1 cellular context compared by ENCODE assay signal in the genomic region with DNA sequence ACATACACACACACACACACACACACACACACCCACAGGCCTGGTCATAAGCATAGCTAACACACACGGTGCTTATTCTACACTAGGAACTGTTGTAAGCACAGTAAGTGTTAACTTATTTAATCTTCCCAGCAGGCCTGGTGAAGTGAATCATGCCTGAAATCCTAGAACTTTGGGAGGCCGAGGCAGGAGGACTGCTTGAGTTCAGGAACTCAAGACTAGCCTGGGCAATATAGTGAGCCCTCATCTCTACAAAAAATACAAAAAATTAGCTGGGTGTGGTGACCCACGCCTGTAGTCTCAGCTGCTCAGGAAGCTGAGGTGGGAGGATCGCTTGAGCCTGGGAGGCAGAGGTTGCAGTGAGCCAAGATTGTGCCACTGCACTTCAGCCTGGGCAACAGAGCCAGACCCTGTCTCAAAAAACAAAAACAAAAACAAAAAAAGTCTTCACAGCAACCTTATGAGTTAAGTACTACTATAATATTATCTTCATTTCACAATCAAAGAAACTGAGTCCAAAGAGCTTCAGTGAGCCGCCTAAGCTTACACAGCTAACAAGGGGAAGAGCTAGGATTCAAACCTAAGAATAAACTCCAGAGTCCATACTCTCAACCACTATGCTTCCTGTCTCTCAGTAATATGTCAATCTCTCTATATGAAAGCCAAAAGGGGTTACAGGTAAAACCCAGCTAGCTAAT.
TF ChIP-seq lines count a peak whose summit lies in the region.

No MANE protein-coding gene starts in this region.

TF ChIP-seq in K562, 482 proteins besides CTCF, POLR2A, EP300 and RAD21 (continued from another document):
- TF ChIP-seq DACH1 (IDR thresholded peaks at IDR 0.05; ENCODE audit: partially characterized antibody) (peak; percentile 25), EP400 (IDR thresholded peaks at IDR 0.05) (0 out of 2 replicates have a peak, but pooled peaks have one; percentile 2), ZNF436 (CRISPR knock-in tag; IDR thresholded peaks at IDR 0.05) (no peak), BCOR (IDR thresholded peaks at IDR 0.05) (peak; percentile 82), ARID1B (IDR thresholded peaks at IDR 0.05) (peak; percentile 23; the same call in 1 of the 2 replicates), SMARCA5 (IDR thresholded peaks at IDR 0.05) (0 out of 2 replicates have a peak, but pooled peaks have one; percentile 52), SP1 (CRISPR knock-in tag; IDR thresholded peaks at IDR 0.05) (no peak), FOSL1 (tag; conservative IDR thresholded peaks at IDR 0.05) (0 out of 2 replicates have a peak, but pooled peaks have one; percentile 18), JUND (IDR thresholded peaks at IDR 0.05; ENCODE audit: borderline replicate concordance, low read depth, low read length) (no peak), JUND (tag; IDR thresholded peaks at IDR 0.05; ENCODE audit: borderline replicate concordance, low read depth, low read length) (no peak), HDAC2 (IDR thresholded peaks at IDR 0.05) (0 out of 2 replicates have a peak, but pooled peaks have one; percentile 37), ZBTB17 (CRISPR knock-in tag; IDR thresholded peaks at IDR 0.05) (no peak), SRSF1 (IDR thresholded peaks at IDR 0.05; ENCODE audit: low read depth, low read length) (no peak), ZC3H8 (IDR thresholded peaks at IDR 0.05) (no peak), RBFOX2 (IDR thresholded peaks at IDR 0.05; ENCODE audit: low read depth, low read length) (0 out of 2 replicates have a peak, but pooled peaks have one; percentile 1)
- TF ChIP-seq, protein P1, sequence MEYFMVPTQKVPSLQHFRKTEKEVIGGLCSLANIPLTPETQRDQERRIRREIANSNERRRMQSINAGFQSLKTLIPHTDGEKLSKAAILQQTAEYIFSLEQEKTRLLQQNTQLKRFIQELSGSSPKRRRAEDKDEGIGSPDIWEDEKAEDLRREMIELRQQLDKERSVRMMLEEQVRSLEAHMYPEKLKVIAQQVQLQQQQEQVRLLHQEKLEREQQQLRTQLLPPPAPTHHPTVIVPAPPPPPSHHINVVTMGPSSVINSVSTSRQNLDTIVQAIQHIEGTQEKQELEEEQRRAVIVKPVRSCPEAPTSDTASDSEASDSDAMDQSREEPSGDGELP (CRISPR knock-in tag; IDR thresholded peaks at IDR 0.05; ENCODE audit: borderline replicate concordance): peak; percentile 25; the same call in 1 of the 2 replicates
- TF ChIP-seq, protein P2, sequence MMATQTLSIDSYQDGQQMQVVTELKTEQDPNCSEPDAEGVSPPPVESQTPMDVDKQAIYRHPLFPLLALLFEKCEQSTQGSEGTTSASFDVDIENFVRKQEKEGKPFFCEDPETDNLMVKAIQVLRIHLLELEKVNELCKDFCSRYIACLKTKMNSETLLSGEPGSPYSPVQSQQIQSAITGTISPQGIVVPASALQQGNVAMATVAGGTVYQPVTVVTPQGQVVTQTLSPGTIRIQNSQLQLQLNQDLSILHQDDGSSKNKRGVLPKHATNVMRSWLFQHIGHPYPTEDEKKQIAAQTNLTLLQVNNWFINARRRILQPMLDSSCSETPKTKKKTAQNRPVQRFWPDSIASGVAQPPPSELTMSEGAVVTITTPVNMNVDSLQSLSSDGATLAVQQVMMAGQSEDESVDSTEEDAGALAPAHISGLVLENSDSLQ (IDR thresholded peaks at IDR 0.05): 0 out of 2 replicates have a peak, but pooled peaks have one; percentile 6
TF ChIP-seq in K562: peak in this region for 15.
